ENCODE assay signal across 1 cellular context in the genomic region with DNA sequence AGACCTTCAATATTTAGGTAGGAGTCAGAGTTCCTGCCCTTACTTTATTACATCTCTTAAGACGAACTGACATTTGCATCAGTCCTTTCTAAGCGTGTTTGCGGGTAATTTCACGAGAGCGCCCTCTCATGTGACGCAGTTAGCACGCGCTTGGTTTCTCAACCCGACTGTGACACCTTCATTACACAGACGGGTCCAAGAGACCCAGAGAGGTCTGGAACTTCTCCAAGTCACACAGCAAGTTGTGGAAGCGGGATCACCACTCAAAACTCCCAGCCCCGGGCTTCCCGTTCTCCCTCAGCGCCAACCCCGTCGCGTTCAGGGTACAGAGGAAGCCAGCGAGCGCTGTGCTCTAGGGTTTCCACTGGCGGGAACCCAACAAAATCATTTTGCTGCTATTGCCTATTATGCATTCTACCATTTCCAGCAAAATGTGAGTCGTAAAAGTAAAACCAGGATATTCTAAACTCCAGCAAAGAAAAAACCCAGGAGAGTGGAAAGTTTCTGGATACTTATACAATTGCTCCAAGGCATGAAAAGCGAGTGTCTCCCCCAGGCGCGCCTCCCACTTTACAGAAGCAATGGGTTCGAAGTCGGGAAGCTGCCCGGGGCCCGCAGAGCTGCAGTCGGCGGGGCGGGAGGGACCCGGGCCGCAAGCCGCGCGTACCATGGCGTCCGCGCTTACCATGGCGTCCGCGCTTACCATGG.
TF ChIP-seq lines count a peak whose summit lies in the region.

No MANE protein-coding gene starts in this region.

TF ChIP-seq in K562, 482 proteins besides CTCF, POLR2A, EP300 and RAD21 (continued from another document and continues in another):
- TF ChIP-seq, protein P1, sequence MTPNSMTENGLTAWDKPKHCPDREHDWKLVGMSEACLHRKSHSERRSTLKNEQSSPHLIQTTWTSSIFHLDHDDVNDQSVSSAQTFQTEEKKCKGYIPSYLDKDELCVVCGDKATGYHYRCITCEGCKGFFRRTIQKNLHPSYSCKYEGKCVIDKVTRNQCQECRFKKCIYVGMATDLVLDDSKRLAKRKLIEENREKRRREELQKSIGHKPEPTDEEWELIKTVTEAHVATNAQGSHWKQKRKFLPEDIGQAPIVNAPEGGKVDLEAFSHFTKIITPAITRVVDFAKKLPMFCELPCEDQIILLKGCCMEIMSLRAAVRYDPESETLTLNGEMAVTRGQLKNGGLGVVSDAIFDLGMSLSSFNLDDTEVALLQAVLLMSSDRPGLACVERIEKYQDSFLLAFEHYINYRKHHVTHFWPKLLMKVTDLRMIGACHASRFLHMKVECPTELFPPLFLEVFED (CRISPR knock-in tag; conservative IDR thresholded peaks at IDR 0.05), result 0 out of 2 replicates have a peak, but pooled peaks have one; percentile 8
- no peak for TF ChIP-seq ZC3H4 (CRISPR knock-in tag; IDR thresholded peaks at IDR 0.05; ENCODE audit: borderline replicate concordance)
- TF ChIP-seq L3MBTL2 (IDR thresholded peaks at IDR 0.05), result peak; percentile 86
- TF ChIP-seq GTF3C2 (IDR thresholded peaks at IDR 0.05; ENCODE audit: borderline replicate concordance, extremely low read depth, insufficient read length), result no peak
- TF ChIP-seq FOXJ2 (tag; IDR thresholded peaks at IDR 0.05), result no peak
- no peak for TF ChIP-seq TSC22D4 (tag; IDR thresholded peaks at IDR 0.05)
- TF ChIP-seq HDAC1 (IDR thresholded peaks at IDR 0.05), result peak in 1 of 2 experiments; percentile 60; a peak in 1 of 4 replicates
- TF ChIP-seq, protein P2, sequence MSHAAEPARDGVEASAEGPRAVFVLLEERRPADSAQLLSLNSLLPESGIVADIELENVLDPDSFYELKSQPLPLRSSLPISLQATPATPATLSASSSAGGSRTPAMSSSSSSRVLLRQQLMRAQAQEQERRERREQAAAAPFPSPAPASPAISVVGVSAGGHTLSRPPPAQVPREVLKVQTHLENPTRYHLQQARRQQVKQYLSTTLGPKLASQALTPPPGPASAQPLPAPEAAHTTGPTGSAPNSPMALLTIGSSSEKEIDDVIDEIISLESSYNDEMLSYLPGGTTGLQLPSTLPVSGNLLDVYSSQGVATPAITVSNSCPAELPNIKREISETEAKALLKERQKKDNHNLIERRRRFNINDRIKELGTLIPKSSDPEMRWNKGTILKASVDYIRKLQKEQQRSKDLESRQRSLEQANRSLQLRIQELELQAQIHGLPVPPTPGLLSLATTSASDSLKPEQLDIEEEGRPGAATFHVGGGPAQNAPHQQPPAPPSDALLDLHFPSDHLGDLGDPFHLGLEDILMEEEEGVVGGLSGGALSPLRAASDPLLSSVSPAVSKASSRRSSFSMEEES (CRISPR knock-in tag; IDR thresholded peaks at IDR 0.05), result no peak
- peak; percentile 92; the same call in 1 of the 2 replicates for TF ChIP-seq ZBTB5 (IDR thresholded peaks at IDR 0.05)
- TF ChIP-seq HNRNPLL (IDR thresholded peaks at IDR 0.05; ENCODE audit: low read depth, low read length, poor library complexity, severe bottlenecking), result no peak
- TF ChIP-seq MTA2 (IDR thresholded peaks at IDR 0.05; ENCODE audit: low read depth), result no peak
- TF ChIP-seq SNIP1 (IDR thresholded peaks at IDR 0.05; ENCODE audit: low read depth), result no peak
- TF ChIP-seq ZNF695 (CRISPR knock-in tag; IDR thresholded peaks at IDR 0.05), result no peak
- TF ChIP-seq PYGO2 (tag; IDR thresholded peaks at IDR 0.05), result no peak
- TF ChIP-seq ZNF253 (CRISPR knock-in tag; conservative IDR thresholded peaks at IDR 0.05), result no peak
- no peak for TF ChIP-seq ZNF347 (CRISPR knock-in tag; IDR thresholded peaks at IDR 0.05; ENCODE audit: low read depth)
- no peak for TF ChIP-seq HMG20B (CRISPR knock-in tag; IDR thresholded peaks at IDR 0.05)
- TF ChIP-seq, protein P3, sequence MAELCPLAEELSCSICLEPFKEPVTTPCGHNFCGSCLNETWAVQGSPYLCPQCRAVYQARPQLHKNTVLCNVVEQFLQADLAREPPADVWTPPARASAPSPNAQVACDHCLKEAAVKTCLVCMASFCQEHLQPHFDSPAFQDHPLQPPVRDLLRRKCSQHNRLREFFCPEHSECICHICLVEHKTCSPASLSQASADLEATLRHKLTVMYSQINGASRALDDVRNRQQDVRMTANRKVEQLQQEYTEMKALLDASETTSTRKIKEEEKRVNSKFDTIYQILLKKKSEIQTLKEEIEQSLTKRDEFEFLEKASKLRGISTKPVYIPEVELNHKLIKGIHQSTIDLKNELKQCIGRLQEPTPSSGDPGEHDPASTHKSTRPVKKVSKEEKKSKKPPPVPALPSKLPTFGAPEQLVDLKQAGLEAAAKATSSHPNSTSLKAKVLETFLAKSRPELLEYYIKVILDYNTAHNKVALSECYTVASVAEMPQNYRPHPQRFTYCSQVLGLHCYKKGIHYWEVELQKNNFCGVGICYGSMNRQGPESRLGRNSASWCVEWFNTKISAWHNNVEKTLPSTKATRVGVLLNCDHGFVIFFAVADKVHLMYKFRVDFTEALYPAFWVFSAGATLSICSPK (IDR thresholded peaks at IDR 0.05; ENCODE audit: borderline replicate concordance), result no peak
- TF ChIP-seq SMARCE1 (IDR thresholded peaks at IDR 0.05), result peak; percentile 45
- peak; percentile 41 for TF ChIP-seq TAF9B (IDR thresholded peaks at IDR 0.05; ENCODE audit: partially characterized antibody)
- TF ChIP-seq TSHZ1 (CRISPR knock-in tag; IDR thresholded peaks at IDR 0.05), result no peak
- TF ChIP-seq MEF2A (IDR thresholded peaks at IDR 0.05; ENCODE audit: control insufficient read depth, low read depth, low read length), result no peak
- TF ChIP-seq ZNF431 (CRISPR knock-in tag; IDR thresholded peaks at IDR 0.05), result no peak
- no peak; the same call in 1 of the 2 replicates for TF ChIP-seq NFIC (IDR thresholded peaks at IDR 0.05)
- TF ChIP-seq ZNF12 (CRISPR knock-in tag; IDR thresholded peaks at IDR 0.05), result peak; percentile 82
- peak; percentile 12; the same call in 1 of the 2 replicates for TF ChIP-seq ZBTB33 (CRISPR knock-in tag; IDR thresholded peaks at IDR 0.05)
- TF ChIP-seq ZNF232 (CRISPR knock-in tag; IDR thresholded peaks at IDR 0.05), result no peak
- no peak for TF ChIP-seq SOX6 (IDR thresholded peaks at IDR 0.05)
- TF ChIP-seq RCOR1 (IDR thresholded peaks at IDR 0.05; ENCODE audit: borderline replicate concordance in 1 of 2, low read depth in 2 of 2, low read length in 2 of 2), result peak in 1 of 2 experiments; percentile 61; a peak in 2 of 4 replicates
- no peak for TF ChIP-seq NCOA4 (IDR thresholded peaks at IDR 0.05; ENCODE audit: partially characterized antibody)
- TF ChIP-seq ZNF76 (CRISPR knock-in tag; IDR thresholded peaks at IDR 0.05; ENCODE audit: borderline replicate concordance), result no peak
- TF ChIP-seq U2AF2 (optimal IDR thresholded peaks at IDR 0.05; ENCODE audit: low read depth, low read length), result no peak
- TF ChIP-seq, protein P4, sequence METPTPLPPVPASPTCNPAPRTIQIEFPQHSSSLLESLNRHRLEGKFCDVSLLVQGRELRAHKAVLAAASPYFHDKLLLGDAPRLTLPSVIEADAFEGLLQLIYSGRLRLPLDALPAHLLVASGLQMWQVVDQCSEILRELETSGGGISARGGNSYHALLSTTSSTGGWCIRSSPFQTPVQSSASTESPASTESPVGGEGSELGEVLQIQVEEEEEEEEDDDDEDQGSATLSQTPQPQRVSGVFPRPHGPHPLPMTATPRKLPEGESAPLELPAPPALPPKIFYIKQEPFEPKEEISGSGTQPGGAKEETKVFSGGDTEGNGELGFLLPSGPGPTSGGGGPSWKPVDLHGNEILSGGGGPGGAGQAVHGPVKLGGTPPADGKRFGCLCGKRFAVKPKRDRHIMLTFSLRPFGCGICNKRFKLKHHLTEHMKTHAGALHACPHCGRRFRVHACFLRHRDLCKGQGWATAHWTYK (CRISPR knock-in tag; IDR thresholded peaks at IDR 0.05), result no peak
- no peak for TF ChIP-seq EHMT2 (IDR thresholded peaks at IDR 0.05)
- no peak for TF ChIP-seq ERF (CRISPR knock-in tag; IDR thresholded peaks at IDR 0.05)
- peak; percentile 47 for TF ChIP-seq RBM39 (optimal IDR thresholded peaks at IDR 0.05; ENCODE audit: low read depth, low read length)
- TF ChIP-seq PCBP1 (IDR thresholded peaks at IDR 0.05; ENCODE audit: low read depth, low read length, poor library complexity, severe bottlenecking), result no peak
- no peak for TF ChIP-seq NR2F6 (CRISPR knock-in tag; IDR thresholded peaks at IDR 0.05)
- no peak for TF ChIP-seq HDGF (IDR thresholded peaks at IDR 0.05)
- no peak for TF ChIP-seq ZNF184 (CRISPR knock-in tag; IDR thresholded peaks at IDR 0.05)
